In genomic region chr10:118625504-118625903, GRCh38 we compare ENCODE assay signal across 28 cellular contexts. TPM values are rescaled to one million over a fixed set of nuclear protein-coding genes. Genes with fewer than 3 reads are reported as not detected.
DNase-seq lines count a peak whose midpoint lies in the region; FAIRE-seq and TF ChIP-seq lines count a peak whose summit lies in the region.
"Had no signal": no experiment of that assay in that cellular context is flagged by ENCODE, and none has a peak within 500 bp of the region (broad histone marks: within the 10 kb centered on the region; RNA-seq: fewer than 3 reads in every experiment).

No MANE protein-coding gene starts in this region.

- H3K27ac ChIP-seq in neural progenitor cell (no peak overlapping the region), uterus (peak overlapping the region; percentile 83 to 87), colonic mucosa (no peak overlapping the region)
- H3K27ac ChIP-seq: A549; BLaER1 treated with 17β-estradiol and CSF1 and Interleukin-3, amounts not matched to agents 10 nM and 100 nM; GM23248 had no signal

- no peaks in the 10 kb centered on the region for H3K9me3 Mint-ChIP-seq in neural progenitor cell
- no peaks in the 10 kb centered on the region for H3K9me3 Mint-ChIP-seq in activated CD4-positive, alpha-beta memory T cell treated with anti-CD3 and anti-CD28 coated beads for 36 hours
- H3K9me3 Mint-ChIP-seq: CD4-positive, alpha-beta T cell; CD8-positive, alpha-beta memory T cell had no signal

- no peak overlapping the region for H3K9ac ChIP-seq in neural progenitor cell
- H3K9ac ChIP-seq in colonic mucosa (ENCODE audit: low read depth in 2 of 2, low read length in 2 of 2) = no peak overlapping the region
- H3K9ac ChIP-seq: BLaER1 treated with 17β-estradiol and CSF1 and Interleukin-3, amounts not matched to agents 10 nM and 100 nM; GM23248 had no signal

- H3K4me3 Mint-ChIP-seq in neural progenitor cell = no peak overlapping the region
- no peak overlapping the region for H3K4me3 Mint-ChIP-seq in activated CD4-positive, alpha-beta memory T cell treated with anti-CD3 and anti-CD28 coated beads for 36 hours
- H3K4me3 Mint-ChIP-seq: CD14-positive monocyte; CD4-positive, alpha-beta T cell; CD8-positive, alpha-beta memory T cell had no signal

- POLR2A ChIA-PET in activated CD4-positive, alpha-beta memory T cell treated with anti-CD3 and anti-CD28 coated beads for 36 hours (lab: Charles Lee) = no interaction called here

- H3K27me3 Mint-ChIP-seq in neural progenitor cell (ENCODE audit: insufficient read depth, low read depth) = peaks cover 2% of the 10 kb centered on the region
- peaks cover 4% of the 10 kb centered on the region for H3K27me3 Mint-ChIP-seq in activated CD4-positive, alpha-beta memory T cell treated with anti-CD3 and anti-CD28 coated beads for 36 hours
- H3K27me3 Mint-ChIP-seq: CD4-positive, alpha-beta T cell had no signal

- peak overlapping the region; percentile 55 for H3K4me2 ChIP-seq in neural progenitor cell
- H3K4me2 ChIP-seq: A549; BLaER1 treated with 17β-estradiol and CSF1 and Interleukin-3, amounts not matched to agents 10 nM and 100 nM had no signal

- no peak overlapping the region for H3K27ac Mint-ChIP-seq in neural progenitor cell
- H3K27ac Mint-ChIP-seq in activated CD4-positive, alpha-beta memory T cell treated with anti-CD3 and anti-CD28 coated beads for 36 hours = no peak overlapping the region
- H3K27ac Mint-ChIP-seq: CD4-positive, alpha-beta T cell; CD8-positive, alpha-beta memory T cell had no signal

- peak; percentile 8 for DNase-seq in NCI-H2227 (lab: John Stamatoyannopoulos, UW; ENCODE audit: unreplicated experiment)
- DNase-seq in neural progenitor cell (ENCODE audit: low spot score) = no peak
- DNase-seq in uterus = peak; percentile 62 to 77
- DNase-seq in activated CD4-positive, alpha-beta memory T cell treated with anti-CD3 and anti-CD28 coated beads for 36 hours = no peak
- DNase-seq in colonic mucosa = no peak
- DNase-seq in retina = no peak
- no peak for DNase-seq in NK-92 (lab: John Stamatoyannopoulos, UW; ENCODE audit: unreplicated experiment)
- DNase-seq: 8988T; ACHN; AML-193; BE2C; CD4-positive, alpha-beta T cell; CD8-positive, alpha-beta memory T cell; DMS53; DMS79 treated with DMSO at 0.1 percent for 48 hours; GF-D8; GM23248; H7; HCEC 1CT had no signal

- CTCF ChIA-PET in activated CD4-positive, alpha-beta memory T cell treated with anti-CD3 and anti-CD28 coated beads for 36 hours (lab: Charles Lee) = interaction anchor here (0.6 kb wide), 1 partner anchor 18 kb away, joined by 3 read pairs; no protein-coding TSS in a partner anchor

- H3K4me1 ChIP-seq in neural progenitor cell (peaks cover 12% of the 10 kb centered on the region), uterus (peaks cover 13 to 14% of the 10 kb centered on the region in 2 donors), colonic mucosa (no peaks in the 10 kb centered on the region)
- H3K4me1 ChIP-seq: A549 had no signal

- no peaks in the 10 kb centered on the region for H3K79me2 ChIP-seq in neural progenitor cell (ENCODE audit: low read depth)

- H4K20me1 ChIP-seq in neural progenitor cell (ENCODE audit: low read depth) = no peaks in the 10 kb centered on the region
- H4K20me1 ChIP-seq: BLaER1 treated with 17β-estradiol and CSF1 and Interleukin-3, amounts not matched to agents 10 nM and 100 nM had no signal

- peaks cover 9% of the 10 kb centered on the region for H3K4me1 Mint-ChIP-seq in neural progenitor cell
- peaks cover 11% of the 10 kb centered on the region for H3K4me1 Mint-ChIP-seq in activated CD4-positive, alpha-beta memory T cell treated with anti-CD3 and anti-CD28 coated beads for 36 hours (ENCODE audit: low read depth)
- H3K4me1 Mint-ChIP-seq: CD14-positive monocyte had no signal

- TF ChIP-seq CTCF in neural progenitor cell (IDR thresholded peaks at IDR 0.05) (no peak), uterus (IDR thresholded peaks at IDR 0.05) (no peak), colonic mucosa (IDR thresholded peaks at IDR 0.05) (no peak)

- peaks cover 4% of the 10 kb centered on the region for H3F3A ChIP-seq in neural progenitor cell (ENCODE audit: low read depth)

- H3K9me3 ChIP-seq in neural progenitor cell (ENCODE audit: low read depth) (no peaks in the 10 kb centered on the region), uterus (no peaks in the 10 kb centered on the region), colonic mucosa (no peaks in the 10 kb centered on the region)
- H3K9me3 ChIP-seq: A549; BE2C; BLaER1 treated with 17β-estradiol and CSF1 and Interleukin-3, amounts not matched to agents 10 nM and 100 nM had no signal

- FAIRE-seq in endometrium (lab: Jason Lieb, UNC) = peak; percentile 62
- FAIRE-seq: A549, D721Med, GM12891, GM18507 had no signal

- H3K4me3 ChIP-seq in neural progenitor cell = no peak overlapping the region
- no peak overlapping the region for H3K4me3 ChIP-seq in uterus
- H3K4me3 ChIP-seq in colonic mucosa = no peak overlapping the region
- H3K4me3 ChIP-seq: A549; BLaER1 treated with 17β-estradiol and CSF1 and Interleukin-3, amounts not matched to agents 10 nM and 100 nM; GM23248 had no signal

- H3K36me3 ChIP-seq in neural progenitor cell (no peaks in the 10 kb centered on the region), uterus (no peaks in the 10 kb centered on the region), colonic mucosa (no peaks in the 10 kb centered on the region)
- H3K36me3 ChIP-seq: BE2C; BLaER1 treated with 17β-estradiol and CSF1 and Interleukin-3, amounts not matched to agents 10 nM and 100 nM had no signal

- H3K36me3 Mint-ChIP-seq in neural progenitor cell = no peaks in the 10 kb centered on the region
- no peaks in the 10 kb centered on the region for H3K36me3 Mint-ChIP-seq in activated CD4-positive, alpha-beta memory T cell treated with anti-CD3 and anti-CD28 coated beads for 36 hours
- H3K36me3 Mint-ChIP-seq: CD14-positive monocyte; CD8-positive, alpha-beta memory T cell had no signal

- intact Hi-C loops in uterus (cut with DNase I; ENCODE audit: low total_unique reads) = no loop called here
- intact Hi-C loops in activated CD4-positive, alpha-beta memory T cell treated with anti-CD3 and anti-CD28 coated beads for 36 hours (cut with micrococcal nuclease) = no loop called here
- intact Hi-C loops in colonic mucosa (cut with DNase I) = no loop called here

- peak overlapping the region; percentile 92 for H2AFZ ChIP-seq in neural progenitor cell (replicated peaks)
- H2AFZ ChIP-seq: GM23248 had no signal

- peak in 1 of 2 donors; percentile 18 for TF ChIP-seq POLR2A in uterus (IDR thresholded peaks at IDR 0.05)

- no peaks in the 10 kb centered on the region for H3K27me3 ChIP-seq in neural progenitor cell
- no peaks in the 10 kb centered on the region for H3K27me3 ChIP-seq in uterus
- H3K27me3 ChIP-seq in colonic mucosa = no peaks in the 10 kb centered on the region
- H3K27me3 ChIP-seq: BE2C; BLaER1 treated with 17β-estradiol and CSF1 and Interleukin-3, amounts not matched to agents 10 nM and 100 nM had no signal

RNA-seq across cellular contexts. Expression of gene PRLHR, which starts 30.1 kb away (rescaled TPM):
- total RNA-seq in neural progenitor cell (ENCODE audit: low replicate concordance) (not detected in 2 replicates), uterus (1 to 10 TPM in 3 of 4 donors, under 1 TPM in 1; 0.90 to 2.4 (median 2.1) TPM), colonic mucosa (not detected)
- total RNA-seq in activated CD4-positive, alpha-beta memory T cell treated with anti-CD3 and anti-CD28 coated beads for 36 hours = not detected
- total RNA-seq: CD4-positive, alpha-beta T cell; CD8-positive, alpha-beta memory T cell; Daoy; G401; GM23248; H7 had no signal

Comparison
In these comparisons a context has a peak if more than half of its experiments do, and no peak if none do; other contexts are left out.
1. DNase-seq: peak in NCI-H2227 (single experiment) and uterus (2 of 2); none in neural progenitor cell (single experiment), activated CD4-positive, alpha-beta memory T cell treated with anti-CD3 and anti-CD28 coated beads for 36 hours (single experiment), colonic mucosa (single experiment), retina (single experiment) and NK-92 (single experiment).
2. H3K27ac ChIP-seq: peak in uterus (2 of 2); none in neural progenitor cell (single experiment) and colonic mucosa (single experiment).